14 cellular contexts compared by ENCODE assay signal in genomic region chr11:10428453-10428852, GRCh38. TPM values are rescaled to one million over a fixed set of nuclear protein-coding genes. Genes with fewer than 3 reads are reported as not detected.
DNase-seq lines count a peak whose midpoint lies in the region; ATAC-seq and TF ChIP-seq lines count a peak whose summit lies in the region.
"Had no signal": no experiment of that assay in that cellular context is flagged by ENCODE, and none has a peak within 500 bp of the region (broad histone marks: within the 10 kb centered on the region; RNA-seq: fewer than 3 reads in every experiment).

No MANE protein-coding gene starts in this region.

- H3K4me1 Mint-ChIP-seq in activated CD8-positive, alpha-beta T cell treated with anti-CD3 and anti-CD28 coated beads for 36 hours (ENCODE audit: low read depth), result no peaks in the 10 kb centered on the region
- H3K4me1 Mint-ChIP-seq in activated CD8-positive, alpha-beta T cell treated with anti-CD3 and anti-CD28 coated beads, Interleukin-2, amount 10 ng/mL, durations not matched to agents 7 days and 5 days (ENCODE audit: low read depth), result no peaks in the 10 kb centered on the region
- no peaks in the 10 kb centered on the region for H3K4me1 Mint-ChIP-seq in WTC11
- H3K4me1 Mint-ChIP-seq in MCF 10A (ENCODE audit: insufficient read depth, unreplicated experiment), result no peaks in the 10 kb centered on the region
- H3K4me1 Mint-ChIP-seq: CD4-positive, CD25-positive, alpha-beta regulatory T cell; H9; IgD-negative memory B cell had no signal

- no peak for DNase-seq in activated CD8-positive, alpha-beta T cell treated with anti-CD3 and anti-CD28 coated beads for 36 hours
- DNase-seq in activated CD8-positive, alpha-beta T cell treated with anti-CD3 and anti-CD28 coated beads, Interleukin-2, amount 10 ng/mL, durations not matched to agents 7 days and 5 days, result no peak
- DNase-seq in WTC11 (ENCODE audit: low spot score), result no peak
- DNase-seq in iPS-NIHi11 (ENCODE audit: low spot score), result peak; percentile 22
- DNase-seq in activated naive CD4-positive, alpha-beta T cell treated with Interleukin-2 at 50 U/mL for 16 hours, result no peak
- DNase-seq in MCF 10A (ENCODE audit: unreplicated experiment), result no peak
- DNase-seq: 8988T; Calu3; CD4-positive, CD25-positive, alpha-beta regulatory T cell; DMS 273 treated with DMSO at 0.1 percent for 48 hours; GOT3; H9 had no signal

- POLR2A ChIA-PET in activated CD8-positive, alpha-beta T cell treated with anti-CD3 and anti-CD28 coated beads for 36 hours (lab: Charles Lee), result interaction anchor here (0.5 to 1.4 kb wide), 2 partner anchors 27 to 107 kb away, joined by 4 to 7 read pairs; partner anchors contain the start of gene AMPD3
- POLR2A ChIA-PET in activated CD8-positive, alpha-beta T cell treated with anti-CD3 and anti-CD28 coated beads, Interleukin-2, amount 10 ng/mL, durations not matched to agents 7 days and 5 days (lab: Charles Lee), result no interaction called here
- POLR2A ChIA-PET in WTC11 (lab: Charles Lee), result no interaction called here
- POLR2A ChIA-PET in MCF 10A (lab: Yijun Ruan, JAX), result interaction anchor here (0.8 to 1.2 kb wide), 2 partner anchors 13 to 421 kb away, joined by 4 read pairs; no protein-coding TSS in a partner anchor

- TF ChIP-seq CTCF in activated CD8-positive, alpha-beta T cell treated with anti-CD3 and anti-CD28 coated beads for 36 hours (IDR thresholded peaks at IDR 0.05), result no peak
- TF ChIP-seq CTCF in WTC11 (IDR thresholded peaks at IDR 0.05) (no peak), MCF 10A (IDR thresholded peaks at IDR 0.05; ENCODE audit: unreplicated experiment) (no peak)

- intact Hi-C loops in activated CD8-positive, alpha-beta T cell treated with anti-CD3 and anti-CD28 coated beads for 36 hours (cut with micrococcal nuclease), result no loop called here
- intact Hi-C loops in MCF 10A (cut with micrococcal nuclease), result no loop called here

- H3K27me3 Mint-ChIP-seq in activated CD8-positive, alpha-beta T cell treated with anti-CD3 and anti-CD28 coated beads for 36 hours, result peaks cover 2% of the 10 kb centered on the region
- peaks cover 28% of the 10 kb centered on the region for H3K27me3 Mint-ChIP-seq in activated CD8-positive, alpha-beta T cell treated with anti-CD3 and anti-CD28 coated beads, Interleukin-2, amount 10 ng/mL, durations not matched to agents 7 days and 5 days (ENCODE audit: low read depth)
- H3K27me3 Mint-ChIP-seq in WTC11 (ENCODE audit: low read depth) (peaks cover 12% of the 10 kb centered on the region; the same call in 1 of the 2 replicates), MCF 10A (ENCODE audit: insufficient read depth, unreplicated experiment) (no peaks in the 10 kb centered on the region)

- peak; percentile 45 for ATAC-seq in activated CD8-positive, alpha-beta T cell treated with anti-CD3 and anti-CD28 coated beads for 36 hours
- no peak for ATAC-seq in activated CD8-positive, alpha-beta T cell treated with anti-CD3 and anti-CD28 coated beads, Interleukin-2, amount 10 ng/mL, durations not matched to agents 7 days and 5 days
- peak; percentile 65 for ATAC-seq in WTC11
- ATAC-seq in GM21526 (IDR thresholded peaks at IDR 0.05; ENCODE audit: low FRiP score, unreplicated experiment), result no peak

- peaks cover 1% of the 10 kb centered on the region for H3K9me3 Mint-ChIP-seq in activated CD8-positive, alpha-beta T cell treated with anti-CD3 and anti-CD28 coated beads for 36 hours
- no peaks in the 10 kb centered on the region for H3K9me3 Mint-ChIP-seq in activated CD8-positive, alpha-beta T cell treated with anti-CD3 and anti-CD28 coated beads, Interleukin-2, amount 10 ng/mL, durations not matched to agents 7 days and 5 days (ENCODE audit: insufficient read depth)
- H3K9me3 Mint-ChIP-seq in WTC11 (peaks cover 30% of the 10 kb centered on the region), MCF 10A (ENCODE audit: unreplicated experiment) (no peaks in the 10 kb centered on the region)

- H3K27ac Mint-ChIP-seq in activated CD8-positive, alpha-beta T cell treated with anti-CD3 and anti-CD28 coated beads for 36 hours, result no peak overlapping the region
- H3K27ac Mint-ChIP-seq in activated CD8-positive, alpha-beta T cell treated with anti-CD3 and anti-CD28 coated beads, Interleukin-2, amount 10 ng/mL, durations not matched to agents 7 days and 5 days, result no peak overlapping the region
- H3K27ac Mint-ChIP-seq in WTC11 (no peak overlapping the region), MCF 10A (ENCODE audit: low read depth, unreplicated experiment) (no peak overlapping the region)
- H3K27ac Mint-ChIP-seq: H9 had no signal

- CTCF ChIA-PET in activated CD8-positive, alpha-beta T cell treated with anti-CD3 and anti-CD28 coated beads for 36 hours (lab: Charles Lee), result interaction anchor here (0.9 to 3.4 kb wide), 5 partner anchors 13 to 251 kb away, joined by 3 to 12 read pairs (median 4); no protein-coding TSS in a partner anchor
- CTCF ChIA-PET in activated CD8-positive, alpha-beta T cell treated with anti-CD3 and anti-CD28 coated beads, Interleukin-2, amount 10 ng/mL, durations not matched to agents 7 days and 5 days (lab: Charles Lee), result interaction anchor here (0.8 to 2.6 kb wide), 5 partner anchors 10 to 226 kb away, joined by 3 to 7 read pairs (median 6); no protein-coding TSS in a partner anchor
- CTCF ChIA-PET in WTC11 (lab: Charles Lee) (interaction anchor here (1.7 kb wide), 1 partner anchor 23 kb away, joined by 6 read pairs; no protein-coding TSS in a partner anchor), MCF 10A (lab: Yijun Ruan, JAX) (interaction anchor here (1.0 kb wide), 1 partner anchor 225 kb away, joined by 3 read pairs; no protein-coding TSS in a partner anchor)

- H3K36me3 Mint-ChIP-seq in activated CD8-positive, alpha-beta T cell treated with anti-CD3 and anti-CD28 coated beads for 36 hours (ENCODE audit: low read depth), result no peaks in the 10 kb centered on the region
- H3K36me3 Mint-ChIP-seq in activated CD8-positive, alpha-beta T cell treated with anti-CD3 and anti-CD28 coated beads, Interleukin-2, amount 10 ng/mL, durations not matched to agents 7 days and 5 days (ENCODE audit: low read depth), result no peaks in the 10 kb centered on the region
- H3K36me3 Mint-ChIP-seq in WTC11 (peaks cover 9% of the 10 kb centered on the region), MCF 10A (ENCODE audit: insufficient read depth, unreplicated experiment) (no peaks in the 10 kb centered on the region)
- H3K36me3 Mint-ChIP-seq: CD4-positive, CD25-positive, alpha-beta regulatory T cell had no signal

- no TSS peak for BruUV-seq in MCF 10A (replicated peaks; lab: Mats Ljungman, UMichigan)

- no peak overlapping the region for H3K4me3 Mint-ChIP-seq in activated CD8-positive, alpha-beta T cell treated with anti-CD3 and anti-CD28 coated beads for 36 hours
- no peak overlapping the region for H3K4me3 Mint-ChIP-seq in activated CD8-positive, alpha-beta T cell treated with anti-CD3 and anti-CD28 coated beads, Interleukin-2, amount 10 ng/mL, durations not matched to agents 7 days and 5 days
- H3K4me3 Mint-ChIP-seq in WTC11, result no peak overlapping the region
- H3K4me3 Mint-ChIP-seq in MCF 10A (ENCODE audit: unreplicated experiment), result no peak overlapping the region
- H3K4me3 Mint-ChIP-seq: CD4-positive, CD25-positive, alpha-beta regulatory T cell; H9; IgD-negative memory B cell had no signal

TF ChIP-seq in WTC11, 78 proteins besides CTCF, POLR2A, EP300 and RAD21 (continues in another document):
- TF ChIP-seq HMGXB4 (CRISPR knock-in tag; IDR thresholded peaks at IDR 0.05) (no peak), NFYB (CRISPR knock-in tag; conservative IDR thresholded peaks at IDR 0.05; ENCODE audit: low read depth) (no peak), IRF1 (CRISPR knock-in tag; IDR thresholded peaks at IDR 0.05) (no peak), JAZF1 (CRISPR knock-in tag; IDR thresholded peaks at IDR 0.05) (no peak), ZNF138 (CRISPR knock-in tag; conservative IDR thresholded peaks at IDR 0.05) (no peak), USF2 (CRISPR knock-in tag; IDR thresholded peaks at IDR 0.05) (peak; percentile 23; the same call in 1 of the 2 replicates), ZNF317 (CRISPR knock-in tag; IDR thresholded peaks at IDR 0.05; ENCODE audit: borderline replicate concordance, low read depth) (no peak), NFATC4 (CRISPR knock-in tag; IDR thresholded peaks at IDR 0.05) (no peak)

RNA-seq across cellular contexts. Expression of gene AMPD3, which starts 26.6 kb away (rescaled TPM):
- total RNA-seq in activated CD8-positive, alpha-beta T cell treated with anti-CD3 and anti-CD28 coated beads for 36 hours, result 10 to 100 TPM; 31.1 to 34.2 TPM
- total RNA-seq in activated CD8-positive, alpha-beta T cell treated with anti-CD3 and anti-CD28 coated beads, Interleukin-2, amount 10 ng/mL, durations not matched to agents 7 days and 5 days, result 10 to 100 TPM; 11.9 to 12.3 TPM
- total RNA-seq in WTC11 (2021) (5.0 to 7.1 TPM (median 6.4 TPM) in 3 replicates), MCF 10A (2022) (5.0 and 5.4 TPM in 2 replicates)

Comparison
In these comparisons a context has a peak if more than half of its experiments do, and no peak if none do; other contexts are left out.
1. ATAC-seq: peak in activated CD8-positive, alpha-beta T cell treated with anti-CD3 and anti-CD28 coated beads for 36 hours (single experiment) and WTC11 (single experiment); none in activated CD8-positive, alpha-beta T cell treated with anti-CD3 and anti-CD28 coated beads, Interleukin-2, amount 10 ng/mL, durations not matched to agents 7 days and 5 days (single experiment) and GM21526 (single experiment).
2. POLR2A ChIA-PET loops: an anchor here in activated CD8-positive, alpha-beta T cell treated with anti-CD3 and anti-CD28 coated beads for 36 hours (0.5 to 1.4 kb wide) and MCF 10A (0.8 to 1.2 kb wide); none called in activated CD8-positive, alpha-beta T cell treated with anti-CD3 and anti-CD28 coated beads, Interleukin-2, amount 10 ng/mL, durations not matched to agents 7 days and 5 days and WTC11.